In the genomic region with DNA sequence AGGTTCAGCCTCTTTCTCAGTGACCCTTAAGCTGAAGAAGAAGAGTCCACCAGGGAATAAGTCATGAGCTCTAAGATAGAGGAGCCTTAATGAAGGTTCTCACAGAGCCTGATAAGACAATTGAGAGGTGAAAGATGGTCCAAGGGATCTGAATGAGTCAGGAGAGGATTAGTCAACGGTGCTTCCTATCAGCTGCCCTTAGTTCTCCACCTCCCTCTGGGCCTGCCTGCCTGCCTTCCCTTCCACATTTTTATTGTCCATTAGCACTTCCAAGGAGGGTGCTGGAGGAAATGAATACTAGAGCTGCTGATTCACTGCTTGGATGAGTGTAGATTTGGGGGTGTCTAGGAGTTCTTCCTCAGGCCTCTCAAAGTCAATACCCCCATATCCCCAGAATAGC, we compare ENCODE assay signal across 21 cellular contexts.
"Had no signal": no experiment of that assay in that cellular context is flagged by ENCODE, and none has a peak within 500 bp of the region (broad histone marks: within the 10 kb centered on the region; RNA-seq: fewer than 3 reads in every experiment).

No MANE protein-coding gene starts in this region.

- H3K27ac Mint-ChIP-seq: activated CD4-positive, alpha-beta memory T cell treated with anti-CD3 and anti-CD28 coated beads for 36 hours; activated naive CD4-positive, alpha-beta T cell treated with anti-CD3 and anti-CD28 coated beads for 36 hours; activated naive CD8-positive, alpha-beta T cell treated with anti-CD3 and anti-CD28 coated beads, Interleukin-2, amount 10 ng/mL, durations not matched to agents 7 days and 5 days; stimulated activated naive CD8-positive, alpha-beta T cell treated with anti-CD3 and anti-CD28 coated beads, Interleukin-15, Interleukin-2, amounts not matched to agents 100 ng/mL and 50 ng/mL, for 24 hours had no signal

- H3K4me1 Mint-ChIP-seq: activated naive CD8-positive, alpha-beta T cell treated with anti-CD3 and anti-CD28 coated beads, Interleukin-2, amount 10 ng/mL, durations not matched to agents 7 days and 5 days had no signal

- FAIRE-seq: pancreas had no signal

- H3K9me3 Mint-ChIP-seq: activated CD4-positive, alpha-beta memory T cell treated with anti-CD3 and anti-CD28 coated beads for 36 hours; activated naive CD4-positive, alpha-beta T cell treated with anti-CD3 and anti-CD28 coated beads for 36 hours; activated naive CD8-positive, alpha-beta T cell treated with anti-CD3 and anti-CD28 coated beads, Interleukin-2, amount 10 ng/mL, durations not matched to agents 7 days and 5 days; stimulated activated naive CD8-positive, alpha-beta T cell treated with anti-CD3 and anti-CD28 coated beads, Interleukin-15, Interleukin-2, amounts not matched to agents 100 ng/mL and 50 ng/mL, for 24 hours had no signal

- H3K36me3 Mint-ChIP-seq: activated CD4-positive, alpha-beta memory T cell treated with anti-CD3 and anti-CD28 coated beads for 36 hours; activated naive CD8-positive, alpha-beta T cell treated with anti-CD3 and anti-CD28 coated beads, Interleukin-2, amount 10 ng/mL, durations not matched to agents 7 days and 5 days had no signal

- H3K4me3 ChIP-seq: coronary artery, pancreas, psoas muscle, thyroid gland, upper lobe of right lung had no signal

- H3K4me3 Mint-ChIP-seq: activated CD4-positive, alpha-beta memory T cell treated with anti-CD3 and anti-CD28 coated beads for 36 hours; activated naive CD4-positive, alpha-beta T cell treated with anti-CD3 and anti-CD28 coated beads for 36 hours; activated naive CD8-positive, alpha-beta T cell treated with anti-CD3 and anti-CD28 coated beads, Interleukin-2, amount 10 ng/mL, durations not matched to agents 7 days and 5 days; nephron; stimulated activated naive CD8-positive, alpha-beta T cell treated with anti-CD3 and anti-CD28 coated beads, Interleukin-15, Interleukin-2, amounts not matched to agents 100 ng/mL and 50 ng/mL, for 24 hours had no signal

- ATAC-seq: pancreas, psoas muscle, right cardiac atrium, upper lobe of right lung had no signal

- DNase-seq: activated CD4-positive, alpha-beta memory T cell treated with anti-CD3 and anti-CD28 coated beads for 36 hours; activated CD4-positive, alpha-beta T cell treated with anti-CD3 and anti-CD28 coated beads for 48 hours; activated naive CD4-positive, alpha-beta T cell treated with anti-CD3 and anti-CD28 coated beads for 36 hours; activated naive CD8-positive, alpha-beta T cell treated with anti-CD3 and anti-CD28 coated beads, Interleukin-2, amount 10 ng/mL, durations not matched to agents 7 days and 5 days; activated T-cell treated with anti-CD3 and anti-CD28 coated beads, Interleukin-2, amount 50 U/mL, for 48 hours; amniotic stem cell; cerebellar nuclear complex; erythroblast; foreskin fibroblast; hippocampal formation; pancreas; psoas muscle; right cardiac atrium; stimulated activated CD4-positive, alpha-beta T cell treated with anti-CD3 and anti-CD28 coated beads, Interleukin-4, amount 100 ng/mL, for 24 hours; substantia nigra; T-helper 9 cell; thyroid gland; upper lobe of right lung had no signal
